ENCODE assay signal across 8 cellular contexts in the genomic region with DNA sequence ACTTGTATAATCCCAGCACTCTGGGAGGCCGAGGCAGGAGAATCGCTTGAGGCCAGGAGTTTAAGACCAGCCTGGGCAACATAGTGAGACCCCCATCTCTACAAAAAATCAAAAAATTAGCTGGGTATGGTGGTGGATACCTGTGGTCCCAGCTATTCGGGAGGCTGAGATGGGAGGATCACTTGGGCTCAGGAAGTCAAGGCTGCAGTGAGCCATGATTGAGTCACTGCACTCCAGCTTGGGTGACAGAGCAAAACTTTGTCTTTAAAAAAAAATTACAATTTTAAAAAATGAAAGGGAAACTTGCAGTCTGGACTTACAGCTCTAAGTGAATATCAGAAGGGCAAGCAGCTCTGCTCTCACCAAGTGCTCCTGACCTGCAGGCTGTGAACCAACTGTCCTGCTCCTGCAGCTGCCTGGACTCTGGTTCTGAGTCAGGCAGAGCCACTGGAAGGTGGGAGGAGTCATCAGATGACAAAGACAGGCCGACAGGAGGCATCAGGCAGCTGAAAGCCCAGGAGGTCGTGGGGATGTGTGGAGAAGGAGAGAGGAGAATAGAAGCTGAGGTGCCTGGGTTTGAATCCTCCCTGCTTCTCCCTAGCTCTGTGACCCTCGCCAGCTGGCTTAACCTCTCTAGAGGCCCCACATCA. TPM values are rescaled to one million over a fixed set of nuclear protein-coding genes. Genes with fewer than 3 reads are reported as not detected.
DNase-seq lines count a peak whose midpoint lies in the region; ATAC-seq and TF ChIP-seq lines count a peak whose summit lies in the region.

No MANE protein-coding gene starts in this region.

- no peak overlapping the region for H3K4me3 ChIP-seq in AG10803 (ENCODE audit: low read length)

- POLR2A ChIA-PET in activated CD8-positive, alpha-beta T cell treated with anti-CD3 and anti-CD28 coated beads, Interleukin-2, amount 10 ng/mL, durations not matched to agents 7 days and 5 days (lab: Charles Lee) = interaction anchor here (0.7 to 1.0 kb wide), 2 partner anchors 15 to 55 kb away, joined by 3 to 4 read pairs; no protein-coding TSS in a partner anchor

- H3K4me1 Mint-ChIP-seq in activated CD8-positive, alpha-beta T cell treated with anti-CD3 and anti-CD28 coated beads, Interleukin-2, amount 10 ng/mL, durations not matched to agents 7 days and 5 days (ENCODE audit: low read depth) = peaks cover 14% of the 10 kb centered on the region
- H3K4me1 Mint-ChIP-seq in memory B cell = peaks cover 15% of the 10 kb centered on the region

- peak; percentile 23 for TF ChIP-seq CTCF in AG10803 (conservative IDR thresholded peaks at IDR 0.05; ENCODE audit: low read length)

- CTCF ChIA-PET in activated CD8-positive, alpha-beta T cell treated with anti-CD3 and anti-CD28 coated beads, Interleukin-2, amount 10 ng/mL, durations not matched to agents 7 days and 5 days (lab: Charles Lee) = interaction anchor here (1.1 to 2.6 kb wide), 6 partner anchors 20 to 98 kb away, joined by 3 to 12 read pairs (median 6); partner anchors contain the start of gene UBE2L6

- no peaks in the 10 kb centered on the region for H3K27me3 Mint-ChIP-seq in activated CD8-positive, alpha-beta T cell treated with anti-CD3 and anti-CD28 coated beads, Interleukin-2, amount 10 ng/mL, durations not matched to agents 7 days and 5 days (ENCODE audit: low read depth)
- H3K27me3 Mint-ChIP-seq in memory B cell = no peaks in the 10 kb centered on the region

- ATAC-seq in GM18861 (IDR thresholded peaks at IDR 0.05; ENCODE audit: unreplicated experiment) (peak; percentile 71), HG03139 (IDR thresholded peaks at IDR 0.05; ENCODE audit: unreplicated experiment) (peak; percentile 44), memory B cell (ENCODE audit: low read depth) (no peak)
- no peak for ATAC-seq in activated CD8-positive, alpha-beta T cell treated with anti-CD3 and anti-CD28 coated beads, Interleukin-2, amount 10 ng/mL, durations not matched to agents 7 days and 5 days

- H3K4me3 Mint-ChIP-seq in activated CD8-positive, alpha-beta T cell treated with anti-CD3 and anti-CD28 coated beads, Interleukin-2, amount 10 ng/mL, durations not matched to agents 7 days and 5 days = no peak overlapping the region
- H3K4me3 Mint-ChIP-seq in memory B cell = no peak overlapping the region

- H3K36me3 Mint-ChIP-seq in activated CD8-positive, alpha-beta T cell treated with anti-CD3 and anti-CD28 coated beads, Interleukin-2, amount 10 ng/mL, durations not matched to agents 7 days and 5 days (ENCODE audit: low read depth) = peaks cover 51% of the 10 kb centered on the region
- H3K36me3 Mint-ChIP-seq in memory B cell = peaks cover 6% of the 10 kb centered on the region

- peak; percentile 25 for DNase-seq in AG10803 (ENCODE audit: low read depth)
- no peak for DNase-seq in activated CD8-positive, alpha-beta T cell treated with anti-CD3 and anti-CD28 coated beads, Interleukin-2, amount 10 ng/mL, durations not matched to agents 7 days and 5 days
- no peak for DNase-seq in memory B cell (ENCODE audit: low spot score in 2 of 2)
- DNase-seq in NCI-H2081 treated with DMSO at 0.1 percent for 48 hours (lab: John Stamatoyannopoulos, UW) = no peak
- no peak for DNase-seq in OCI-M2 (lab: John Stamatoyannopoulos, UW; ENCODE audit: unreplicated experiment)
- no peak for DNase-seq in activated CD4-positive, alpha-beta T cell treated with anti-CD3 and anti-CD28 coated beads for 4 hours

- no peaks in the 10 kb centered on the region for H3K9me3 Mint-ChIP-seq in activated CD8-positive, alpha-beta T cell treated with anti-CD3 and anti-CD28 coated beads, Interleukin-2, amount 10 ng/mL, durations not matched to agents 7 days and 5 days (ENCODE audit: insufficient read depth)
- no peaks in the 10 kb centered on the region for H3K9me3 Mint-ChIP-seq in memory B cell

- H3K27ac Mint-ChIP-seq in activated CD8-positive, alpha-beta T cell treated with anti-CD3 and anti-CD28 coated beads, Interleukin-2, amount 10 ng/mL, durations not matched to agents 7 days and 5 days = peak overlapping the region; percentile 60
- peak overlapping the region; percentile 80 for H3K27ac Mint-ChIP-seq in memory B cell

RNA-seq across cellular contexts. Expression of gene SMTNL1, which starts 9.6 kb away (rescaled TPM):
- not detected for total RNA-seq in activated CD8-positive, alpha-beta T cell treated with anti-CD3 and anti-CD28 coated beads, Interleukin-2, amount 10 ng/mL, durations not matched to agents 7 days and 5 days

RNA-seq across cellular contexts. Expression of gene TIMM10, which starts 16.4 kb away (rescaled TPM):
- total RNA-seq in activated CD8-positive, alpha-beta T cell treated with anti-CD3 and anti-CD28 coated beads, Interleukin-2, amount 10 ng/mL, durations not matched to agents 7 days and 5 days = 10 to 100 TPM; 65.4 to 65.8 TPM

RNA-seq across cellular contexts. Expression of gene UBE2L6, which starts 20.5 kb away (rescaled TPM):
- 100 to 1,000 TPM; 222 to 232 TPM for total RNA-seq in activated CD8-positive, alpha-beta T cell treated with anti-CD3 and anti-CD28 coated beads, Interleukin-2, amount 10 ng/mL, durations not matched to agents 7 days and 5 days

RNA-seq across cellular contexts. Expression of gene SLC43A1, which starts 31.5 kb away (rescaled TPM):
- 10 to 100 TPM; 26.4 to 28.4 TPM for total RNA-seq in activated CD8-positive, alpha-beta T cell treated with anti-CD3 and anti-CD28 coated beads, Interleukin-2, amount 10 ng/mL, durations not matched to agents 7 days and 5 days

RNA-seq across cellular contexts. Expression of gene SERPING1, which starts 50.5 kb away (rescaled TPM):
- not detected for total RNA-seq in activated CD8-positive, alpha-beta T cell treated with anti-CD3 and anti-CD28 coated beads, Interleukin-2, amount 10 ng/mL, durations not matched to agents 7 days and 5 days

Comparison
In these comparisons a context has a peak if more than half of its experiments do, and no peak if none do; other contexts are left out.
1. ATAC-seq: peak in GM18861 (single experiment) and HG03139 (single experiment); none in activated CD8-positive, alpha-beta T cell treated with anti-CD3 and anti-CD28 coated beads, Interleukin-2, amount 10 ng/mL, durations not matched to agents 7 days and 5 days (single experiment) and memory B cell (single experiment).